ENCODE assay signal across 29 cellular contexts in genomic region chr1:221104596-221104995, GRCh38.
"Had no signal": no experiment of that assay in that cellular context is flagged by ENCODE, and none has a peak within 500 bp of the region (broad histone marks: within the 10 kb centered on the region; RNA-seq: fewer than 3 reads in every experiment).

No MANE protein-coding gene starts in this region.

- ATAC-seq: activated CD8-positive, alpha-beta T cell treated with anti-CD3 and anti-CD28 coated beads for 36 hours; activated naive CD8-positive, alpha-beta T cell treated with anti-CD3 and anti-CD28 coated beads, Interleukin-2, amount 50 U/mL, for 24 hours had no signal

- DNase-seq: activated B cell treated with CpG ODN at 0.5 μM for 24 hours; activated CD4-positive, alpha-beta memory T cell treated with anti-CD3 and anti-CD28 coated beads for 36 hours; activated CD4-positive, alpha-beta T cell treated with anti-CD3 and anti-CD28 coated beads for 4 hours; activated CD4-positive, alpha-beta T cell treated with anti-CD3 and anti-CD28 coated beads, Interleukin-2, amount 10 ng/mL, durations not matched to agents 24 days and 14 days; activated CD4-positive, alpha-beta T cell treated with anti-CD3 and anti-CD28 coated beads, Interleukin-2, amount 50 U/mL, for 1 hour; activated CD4-positive, alpha-beta T cell treated with anti-CD3 and anti-CD28 coated beads, Interleukin-2, amount 50 U/mL, for 4 hours; activated CD4-positive, CD25-positive, alpha-beta regulatory T cell treated with anti-CD3 and anti-CD28 coated beads, Interleukin-2, amount 50 U/mL, for 72 hours; activated CD8-positive, alpha-beta memory T cell treated with anti-CD3 and anti-CD28 coated beads, Interleukin-2, amount 50 U/mL, for 4 hours; activated CD8-positive, alpha-beta T cell treated with anti-CD3 and anti-CD28 coated beads for 36 hours; activated effector memory CD4-positive, alpha-beta T cell treated with Interleukin-2 at 50 U/mL for 16 hours; activated gamma-delta T cell; activated naive CD4-positive, alpha-beta T cell treated with anti-CD3 and anti-CD28 coated beads, Interleukin-2, amount 10 ng/mL, durations not matched to agents 7 days and 5 days; activated naive CD4-positive, alpha-beta T cell treated with Interleukin-2 at 50 U/mL for 16 hours; activated naive CD8-positive, alpha-beta T cell treated with anti-CD3 and anti-CD28 coated beads, Interleukin-2, amount 10 ng/mL, durations not matched to agents 7 days and 5 days; activated naive CD8-positive, alpha-beta T cell treated with anti-CD3 and anti-CD28 coated beads, Interleukin-2, amount 50 U/mL, for 24 hours; activated T-cell treated with anti-CD3 and anti-CD28 coated beads for 4 hours; activated T-cell treated with anti-CD3 and anti-CD28 coated beads, Interleukin-2, amount 50 U/mL, for 1 hour; activated T-cell treated with anti-CD3 and anti-CD28 coated beads, Interleukin-2, amount 50 U/mL, for 48 hours; amygdala; anterior cingulate cortex; caudate nucleus; cerebellar nuclear complex; T-helper 9 cell had no signal

- H3K4me3 Mint-ChIP-seq: activated B cell treated with CpG ODN at 0.5 μM for 24 hours; activated CD4-positive, alpha-beta memory T cell treated with anti-CD3 and anti-CD28 coated beads for 36 hours; activated CD4-positive, alpha-beta T cell treated with anti-CD3 and anti-CD28 coated beads, Interleukin-2, amount 10 ng/mL, durations not matched to agents 24 days and 14 days; activated CD8-positive, alpha-beta T cell treated with anti-CD3 and anti-CD28 coated beads for 36 hours; activated naive CD4-positive, alpha-beta T cell treated with anti-CD3 and anti-CD28 coated beads, Interleukin-2, amount 10 ng/mL, durations not matched to agents 7 days and 5 days; activated naive CD4-positive, alpha-beta T cell treated with anti-CD3 and anti-CD28 coated beads, Interleukin-2, amount 50 U/mL, for 24 hours; activated naive CD8-positive, alpha-beta T cell; activated naive CD8-positive, alpha-beta T cell treated with anti-CD3 and anti-CD28 coated beads, Interleukin-2, amount 10 ng/mL, durations not matched to agents 7 days and 5 days; activated naive CD8-positive, alpha-beta T cell treated with anti-CD3 and anti-CD28 coated beads, Interleukin-2, amount 50 U/mL, for 24 hours; brain; central memory CD8-positive, alpha-beta T cell; T-helper 2 cell treated with Interferon-gamma antibody and Interleukin-4, amounts not matched to agents 5 μg/mL and 100 μg/mL, for 36 hours had no signal

- H3K4me1 Mint-ChIP-seq: activated naive CD4-positive, alpha-beta T cell treated with anti-CD3 and anti-CD28 coated beads, Interleukin-2, amount 10 ng/mL, durations not matched to agents 7 days and 5 days; activated naive CD4-positive, alpha-beta T cell treated with anti-CD3 and anti-CD28 coated beads, Interleukin-2, amount 50 U/mL, for 24 hours; activated naive CD8-positive, alpha-beta T cell treated with anti-CD3 and anti-CD28 coated beads, Interleukin-2, amount 10 ng/mL, durations not matched to agents 7 days and 5 days; brain; central memory CD8-positive, alpha-beta T cell had no signal

- H3K27me3 Mint-ChIP-seq: activated B cell treated with CpG ODN at 0.5 μM for 24 hours; activated CD4-positive, alpha-beta T cell treated with anti-CD3 and anti-CD28 coated beads, Interleukin-2, amount 10 ng/mL, durations not matched to agents 24 days and 14 days; activated naive CD4-positive, alpha-beta T cell treated with anti-CD3 and anti-CD28 coated beads, Interleukin-2, amount 10 ng/mL, durations not matched to agents 7 days and 5 days; activated naive CD8-positive, alpha-beta T cell treated with anti-CD3 and anti-CD28 coated beads, Interleukin-2, amount 10 ng/mL, durations not matched to agents 7 days and 5 days; activated naive CD8-positive, alpha-beta T cell treated with anti-CD3 and anti-CD28 coated beads, Interleukin-2, amount 50 U/mL, for 24 hours; brain; central memory CD8-positive, alpha-beta T cell had no signal

- H3K27ac Mint-ChIP-seq: activated B cell treated with CpG ODN at 0.5 μM for 24 hours; activated CD4-positive, alpha-beta memory T cell treated with anti-CD3 and anti-CD28 coated beads for 36 hours; activated CD4-positive, alpha-beta T cell treated with anti-CD3 and anti-CD28 coated beads, Interleukin-2, amount 10 ng/mL, durations not matched to agents 24 days and 14 days; activated CD8-positive, alpha-beta T cell treated with anti-CD3 and anti-CD28 coated beads for 36 hours; activated naive CD4-positive, alpha-beta T cell treated with anti-CD3 and anti-CD28 coated beads, Interleukin-2, amount 10 ng/mL, durations not matched to agents 7 days and 5 days; activated naive CD4-positive, alpha-beta T cell treated with anti-CD3 and anti-CD28 coated beads, Interleukin-2, amount 50 U/mL, for 24 hours; activated naive CD8-positive, alpha-beta T cell; activated naive CD8-positive, alpha-beta T cell treated with anti-CD3 and anti-CD28 coated beads, Interleukin-2, amount 10 ng/mL, durations not matched to agents 7 days and 5 days; activated naive CD8-positive, alpha-beta T cell treated with anti-CD3 and anti-CD28 coated beads, Interleukin-2, amount 50 U/mL, for 24 hours; activated T-helper 2 cell treated with anti-CD3 and anti-CD28 coated beads, Interferon-gamma antibody, Interleukin-2, Interleukin-4, amounts not matched to agents 10 μg/mL and 5 μg/mL and 100 μg/mL, durations not matched to agents 14 hours and 24 hours and 36 hours; brain; T-helper 2 cell treated with Interferon-gamma antibody and Interleukin-4, amounts not matched to agents 5 μg/mL and 100 μg/mL, for 36 hours had no signal

- H3K36me3 Mint-ChIP-seq: activated CD4-positive, alpha-beta memory T cell treated with anti-CD3 and anti-CD28 coated beads for 36 hours; activated naive CD4-positive, alpha-beta T cell treated with anti-CD3 and anti-CD28 coated beads, Interleukin-2, amount 10 ng/mL, durations not matched to agents 7 days and 5 days; activated naive CD4-positive, alpha-beta T cell treated with anti-CD3 and anti-CD28 coated beads, Interleukin-2, amount 50 U/mL, for 24 hours; activated naive CD8-positive, alpha-beta T cell; activated naive CD8-positive, alpha-beta T cell treated with anti-CD3 and anti-CD28 coated beads, Interleukin-2, amount 10 ng/mL, durations not matched to agents 7 days and 5 days; brain had no signal

- H3K9me3 Mint-ChIP-seq: activated B cell treated with CpG ODN at 0.5 μM for 24 hours; activated CD4-positive, alpha-beta memory T cell treated with anti-CD3 and anti-CD28 coated beads for 36 hours; activated CD8-positive, alpha-beta T cell treated with anti-CD3 and anti-CD28 coated beads for 36 hours; activated naive CD4-positive, alpha-beta T cell treated with anti-CD3 and anti-CD28 coated beads, Interleukin-2, amount 50 U/mL, for 24 hours had no signal
